In genomic region chr3:12275974-12276373, GRCh38 we compare ENCODE assay signal across 31 cellular contexts.
"Had no signal": no experiment of that assay in that cellular context is flagged by ENCODE, and none has a peak within 500 bp of the region (broad histone marks: within the 10 kb centered on the region; RNA-seq: fewer than 3 reads in every experiment).

No MANE protein-coding gene starts in this region.

- H3K9me3 ChIP-seq: adrenal gland, body of pancreas, esophagus squamous epithelium, gastroesophageal sphincter had no signal

- H3K36me3 Mint-ChIP-seq: activated naive CD4-positive, alpha-beta T cell treated with anti-CD3 and anti-CD28 coated beads, Interleukin-2, amount 10 ng/mL, durations not matched to agents 7 days and 5 days; activated naive CD4-positive, alpha-beta T cell treated with anti-CD3 and anti-CD28 coated beads, Interleukin-2, amount 50 U/mL, for 72 hours; WTC11 had no signal

- DNase-seq: activated CD4-positive, alpha-beta memory T cell treated with anti-CD3 and anti-CD28 coated beads, Interleukin-2, amount 10 ng/mL, durations not matched to agents 7 days and 5 days; activated CD4-positive, alpha-beta T cell treated with anti-CD3 and anti-CD28 coated beads for 1 hour; activated CD4-positive, alpha-beta T cell treated with anti-CD3 and anti-CD28 coated beads for 4 hours; activated CD4-positive, alpha-beta T cell treated with anti-CD3 and anti-CD28 coated beads, Interleukin-2, amount 10 ng/mL, durations not matched to agents 7 days and 5 days; activated CD4-positive, alpha-beta T cell treated with anti-CD3 and anti-CD28 coated beads, Interleukin-2, amount 50 U/mL, for 4 hours; activated CD8-positive, alpha-beta memory T cell treated with anti-CD3 and anti-CD28 coated beads, Interleukin-2, amount 50 U/mL, for 48 hours; activated gamma-delta T cell; activated naive CD4-positive, alpha-beta T cell; activated naive CD4-positive, alpha-beta T cell treated with anti-CD3 and anti-CD28 coated beads, Interleukin-2, amount 10 ng/mL, durations not matched to agents 7 days and 5 days; activated T-cell treated with anti-CD3 and anti-CD28 coated beads for 4 hours; activated T-cell treated with anti-CD3 and anti-CD28 coated beads, Interleukin-2, amount 50 U/mL, for 24 hours; activated T-cell treated with anti-CD3 and anti-CD28 coated beads, Interleukin-2, amount 50 U/mL, for 72 hours; adrenal gland; amygdala; aorta; body of pancreas; caudate nucleus; cortex of kidney; effector CD8-positive, alpha-beta T cell; esophagus squamous epithelium; foreskin melanocyte; T-helper 1 cell; T-helper 2 cell had no signal

- H3K27ac ChIP-seq: adrenal gland, body of pancreas, epithelial cell of prostate, esophagus squamous epithelium, gastroesophageal sphincter, VCaP had no signal

- ATAC-seq: activated naive CD4-positive, alpha-beta T cell treated with anti-CD3 and anti-CD28 coated beads, Interleukin-2, amount 50 U/mL, for 72 hours; activated T-cell treated with anti-CD3 and anti-CD28 coated beads, Interleukin-2, amount 50 U/mL, for 72 hours; body of pancreas; gastroesophageal sphincter; WTC11 had no signal

- H3K9me3 Mint-ChIP-seq: activated CD4-positive, alpha-beta memory T cell treated with anti-CD3 and anti-CD28 coated beads, Interleukin-2, amount 10 ng/mL, durations not matched to agents 7 days and 5 days; activated CD4-positive, alpha-beta T cell treated with anti-CD3 and anti-CD28 coated beads, Interleukin-2, amount 10 ng/mL, durations not matched to agents 7 days and 5 days; activated naive CD4-positive, alpha-beta T cell treated with anti-CD3 and anti-CD28 coated beads, Interleukin-2, amount 10 ng/mL, durations not matched to agents 7 days and 5 days; activated naive CD4-positive, alpha-beta T cell treated with anti-CD3 and anti-CD28 coated beads, Interleukin-2, amount 50 U/mL, for 72 hours; activated T-cell treated with anti-CD3 and anti-CD28 coated beads, Interleukin-2, amount 50 U/mL, for 24 hours; activated T-cell treated with anti-CD3 and anti-CD28 coated beads, Interleukin-2, amount 50 U/mL, for 72 hours; WTC11 had no signal

- H3K27ac Mint-ChIP-seq: activated CD4-positive, alpha-beta memory T cell treated with anti-CD3 and anti-CD28 coated beads, Interleukin-2, amount 10 ng/mL, durations not matched to agents 7 days and 5 days; activated CD4-positive, alpha-beta T cell treated with anti-CD3 and anti-CD28 coated beads, Interleukin-2, amount 10 ng/mL, durations not matched to agents 7 days and 5 days; activated naive CD4-positive, alpha-beta T cell treated with anti-CD3 and anti-CD28 coated beads, Interleukin-2, amount 10 ng/mL, durations not matched to agents 7 days and 5 days; activated naive CD4-positive, alpha-beta T cell treated with anti-CD3 and anti-CD28 coated beads, Interleukin-2, amount 50 U/mL, for 72 hours; activated T-cell treated with anti-CD3 and anti-CD28 coated beads, Interleukin-2, amount 50 U/mL, for 24 hours; activated T-cell treated with anti-CD3 and anti-CD28 coated beads, Interleukin-2, amount 50 U/mL, for 72 hours; WTC11 had no signal

- H3K4me3 Mint-ChIP-seq: activated CD4-positive, alpha-beta memory T cell treated with anti-CD3 and anti-CD28 coated beads, Interleukin-2, amount 10 ng/mL, durations not matched to agents 7 days and 5 days; activated CD4-positive, alpha-beta T cell treated with anti-CD3 and anti-CD28 coated beads, Interleukin-2, amount 10 ng/mL, durations not matched to agents 7 days and 5 days; activated naive CD4-positive, alpha-beta T cell treated with anti-CD3 and anti-CD28 coated beads, Interleukin-2, amount 10 ng/mL, durations not matched to agents 7 days and 5 days; activated T-cell treated with anti-CD3 and anti-CD28 coated beads, Interleukin-2, amount 50 U/mL, for 24 hours; activated T-cell treated with anti-CD3 and anti-CD28 coated beads, Interleukin-2, amount 50 U/mL, for 72 hours; WTC11 had no signal

- H3K4me1 ChIP-seq: adrenal gland, body of pancreas, gastroesophageal sphincter had no signal

- FAIRE-seq: colon, endometrium, endothelial cell of umbilical vein had no signal

- H3K27me3 ChIP-seq: adrenal gland, body of pancreas had no signal

- H3K4me1 Mint-ChIP-seq: activated CD4-positive, alpha-beta memory T cell treated with anti-CD3 and anti-CD28 coated beads, Interleukin-2, amount 10 ng/mL, durations not matched to agents 7 days and 5 days; activated CD4-positive, alpha-beta T cell treated with anti-CD3 and anti-CD28 coated beads, Interleukin-2, amount 10 ng/mL, durations not matched to agents 7 days and 5 days; activated naive CD4-positive, alpha-beta T cell treated with anti-CD3 and anti-CD28 coated beads, Interleukin-2, amount 10 ng/mL, durations not matched to agents 7 days and 5 days; WTC11 had no signal

- H3K4me3 ChIP-seq: adrenal gland, body of pancreas, esophagus squamous epithelium, gastroesophageal sphincter had no signal

- H3K36me3 ChIP-seq: adrenal gland, esophagus squamous epithelium, gastroesophageal sphincter had no signal
